Comparison of ENCODE assay signal across 16 cellular contexts in the genomic region with DNA sequence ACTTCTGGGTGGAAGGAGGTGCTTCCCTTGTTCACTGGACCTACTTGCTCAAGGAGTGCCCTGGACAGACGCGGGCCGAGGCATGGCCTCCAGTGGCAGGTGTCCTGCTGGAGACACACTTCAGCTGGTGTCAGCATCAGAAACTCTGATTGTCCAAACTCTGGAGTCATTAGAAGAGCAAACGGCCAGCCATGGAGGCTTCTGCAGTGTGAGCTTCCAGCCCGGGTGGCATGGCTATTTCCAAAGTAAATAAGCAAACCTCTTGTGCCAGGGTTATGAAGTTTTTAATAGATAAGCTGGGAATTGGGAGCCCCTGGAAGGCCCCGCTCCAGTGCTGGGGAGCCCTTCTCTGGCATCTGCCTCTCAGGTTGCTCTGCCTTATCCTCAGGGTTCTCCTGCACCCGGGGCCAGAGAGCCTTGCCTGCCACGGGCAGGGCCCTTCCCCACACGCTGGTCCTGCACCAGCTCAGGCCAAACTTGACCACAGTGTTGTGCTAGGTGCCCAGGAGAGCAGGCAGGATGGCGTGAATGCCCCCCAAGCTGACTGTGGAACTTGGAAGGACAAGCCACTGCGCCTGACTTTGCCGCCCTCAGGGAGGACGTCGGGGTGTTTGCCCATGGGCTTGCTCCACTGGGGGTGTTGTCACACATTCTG.
"Had no signal": no experiment of that assay in that cellular context is flagged by ENCODE, and none has a peak within 500 bp of the region (broad histone marks: within the 10 kb centered on the region; RNA-seq: fewer than 3 reads in every experiment).

No MANE protein-coding gene starts in this region.

- H3K27ac Mint-ChIP-seq: activated B cell treated with CpG ODN at 0.5 μM for 24 hours; activated CD4-positive, alpha-beta T cell treated with anti-CD3 and anti-CD28 coated beads for 36 hours; activated naive CD4-positive, alpha-beta T cell treated with anti-CD3 and anti-CD28 coated beads, Interleukin-2, amount 10 ng/mL, durations not matched to agents 7 days and 5 days had no signal

- H3K36me3 Mint-ChIP-seq: activated naive CD4-positive, alpha-beta T cell treated with anti-CD3 and anti-CD28 coated beads, Interleukin-2, amount 10 ng/mL, durations not matched to agents 7 days and 5 days; naive B cell had no signal

- H3K27ac ChIP-seq: epithelial cell of prostate had no signal

- H3K4me3 ChIP-seq: coronary artery, transverse colon had no signal

- H3K9me3 Mint-ChIP-seq: activated B cell treated with CpG ODN at 0.5 μM for 24 hours; activated naive CD4-positive, alpha-beta T cell treated with anti-CD3 and anti-CD28 coated beads, Interleukin-2, amount 10 ng/mL, durations not matched to agents 7 days and 5 days; naive B cell had no signal

- DNase-seq: activated B cell treated with CpG ODN at 0.5 μM for 24 hours; activated CD4-positive, alpha-beta T cell treated with anti-CD3 and anti-CD28 coated beads for 36 hours; activated CD4-positive, alpha-beta T cell treated with anti-CD3 and anti-CD28 coated beads, Interleukin-2, amount 50 U/mL, for 4 hours; activated naive CD4-positive, alpha-beta T cell treated with anti-CD3 and anti-CD28 coated beads, Interleukin-2, amount 10 ng/mL, durations not matched to agents 7 days and 5 days; activated T-cell treated with anti-CD3 and anti-CD28 coated beads, Interleukin-2, amount 50 U/mL, for 48 hours; kidney; naive B cell; occipital lobe; stimulated activated CD4-positive, alpha-beta T cell treated with anti-CD3 and anti-CD28 coated beads, Interleukin-4, amount 100 ng/mL, for 24 hours; stimulated activated naive CD8-positive, alpha-beta T cell treated with anti-CD3 and anti-CD28 coated beads, Interleukin-15, Interleukin-2, amounts not matched to agents 100 U/mL and 50 U/mL, for 24 hours; substantia nigra; T1000; transverse colon had no signal

- H3K27me3 Mint-ChIP-seq: activated B cell treated with CpG ODN at 0.5 μM for 24 hours; activated CD4-positive, alpha-beta T cell treated with anti-CD3 and anti-CD28 coated beads for 36 hours; naive B cell had no signal

- H3K36me3 ChIP-seq: transverse colon had no signal

- FAIRE-seq: bronchial epithelial cell, kidney had no signal

- H3K27me3 ChIP-seq: transverse colon had no signal

- H3K4me3 Mint-ChIP-seq: activated B cell treated with CpG ODN at 0.5 μM for 24 hours; activated CD4-positive, alpha-beta T cell treated with anti-CD3 and anti-CD28 coated beads for 36 hours; activated naive CD4-positive, alpha-beta T cell treated with anti-CD3 and anti-CD28 coated beads, Interleukin-2, amount 10 ng/mL, durations not matched to agents 7 days and 5 days; naive B cell had no signal

- H3K4me1 Mint-ChIP-seq: activated B cell treated with CpG ODN at 0.5 μM for 24 hours; activated CD4-positive, alpha-beta T cell treated with anti-CD3 and anti-CD28 coated beads for 36 hours; activated naive CD4-positive, alpha-beta T cell treated with anti-CD3 and anti-CD28 coated beads, Interleukin-2, amount 10 ng/mL, durations not matched to agents 7 days and 5 days had no signal

- H3K9me3 ChIP-seq: transverse colon had no signal
